ENCODE assay signal across 21 cellular contexts in genomic region chr1:25683177-25683576, GRCh38.
"Had no signal": no experiment of that assay in that cellular context is flagged by ENCODE, and none has a peak within 500 bp of the region (broad histone marks: within the 10 kb centered on the region; RNA-seq: fewer than 3 reads in every experiment).

No MANE protein-coding gene starts in this region.

- DNase-seq: activated CD8-positive, alpha-beta memory T cell treated with anti-CD3 and anti-CD28 coated beads, Interleukin-2, amount 50 U/mL, for 4 hours; activated naive CD4-positive, alpha-beta T cell treated with anti-CD3 and anti-CD28 coated beads for 36 hours; activated naive CD8-positive, alpha-beta T cell treated with anti-CD3 and anti-CD28 coated beads, Interleukin-2, amount 10 ng/mL, durations not matched to agents 7 days and 5 days; activated T-cell treated with anti-CD3 and anti-CD28 coated beads, Interleukin-2, amount 50 U/mL, for 24 hours; amniotic stem cell; effector memory CD8-positive, alpha-beta T cell; hippocampal formation; left ventricle myocardium inferior; natural killer cell; retina; stimulated activated CD4-positive, alpha-beta T cell treated with anti-CD3 and anti-CD28 coated beads, Interleukin-12 subunit alpha, Interleukin-12 subunit beta, amount 100 ng/mL, for 4 hours; stimulated activated CD4-positive, alpha-beta T cell treated with anti-CD3 and anti-CD28 coated beads, Interleukin-4, amount 100 ng/mL, for 4 hours; stimulated activated naive CD8-positive, alpha-beta T cell treated with anti-CD3 and anti-CD28 coated beads, Interleukin-15, Interleukin-2, amounts not matched to agents 100 U/mL and 50 U/mL, for 24 hours; T1000; upper lobe of right lung had no signal

- H3K27ac ChIP-seq: cardiac muscle cell, left ventricle myocardium inferior, upper lobe of right lung had no signal

- H3K9me3 ChIP-seq: left ventricle myocardium inferior, upper lobe of right lung had no signal

- H3K4me3 ChIP-seq: cardiac muscle cell, left ventricle myocardium inferior, upper lobe of right lung had no signal

- FAIRE-seq: endothelial cell of umbilical vein, frontal cortex had no signal

- H3K27ac Mint-ChIP-seq: activated naive CD4-positive, alpha-beta T cell treated with anti-CD3 and anti-CD28 coated beads for 36 hours; activated naive CD8-positive, alpha-beta T cell treated with anti-CD3 and anti-CD28 coated beads, Interleukin-2, amount 10 ng/mL, durations not matched to agents 7 days and 5 days; activated T-cell treated with anti-CD3 and anti-CD28 coated beads, Interleukin-2, amount 50 U/mL, for 24 hours; activated T-helper 2 cell treated with anti-CD3 and anti-CD28 coated beads, Interferon-gamma antibody, Interleukin-2, Interleukin-4, amounts not matched to agents 10 μg/mL and 5 μg/mL and 100 μg/mL, durations not matched to agents 14 hours and 24 hours and 36 hours; effector memory CD8-positive, alpha-beta T cell; natural killer cell; progenitor cell of endocrine pancreas; WTC11 had no signal

- H3K4me3 Mint-ChIP-seq: activated naive CD4-positive, alpha-beta T cell treated with anti-CD3 and anti-CD28 coated beads for 36 hours; activated naive CD8-positive, alpha-beta T cell treated with anti-CD3 and anti-CD28 coated beads, Interleukin-2, amount 10 ng/mL, durations not matched to agents 7 days and 5 days; activated T-cell treated with anti-CD3 and anti-CD28 coated beads, Interleukin-2, amount 50 U/mL, for 24 hours; effector memory CD8-positive, alpha-beta T cell; natural killer cell; WTC11 had no signal

- H3K4me1 Mint-ChIP-seq: WTC11 had no signal

- H3K36me3 Mint-ChIP-seq: natural killer cell, WTC11 had no signal

- H3K27me3 Mint-ChIP-seq: effector memory CD8-positive, alpha-beta T cell had no signal

- H3K36me3 ChIP-seq: cardiac muscle cell, left ventricle myocardium inferior, upper lobe of right lung had no signal

- ATAC-seq: effector memory CD8-positive, alpha-beta T cell; natural killer cell; stimulated activated naive CD8-positive, alpha-beta T cell treated with anti-CD3 and anti-CD28 coated beads, Interleukin-15, Interleukin-2, amounts not matched to agents 100 U/mL and 50 U/mL, for 24 hours; upper lobe of right lung; WTC11 had no signal

- H3K9me3 Mint-ChIP-seq: activated naive CD4-positive, alpha-beta T cell treated with anti-CD3 and anti-CD28 coated beads for 36 hours; activated naive CD8-positive, alpha-beta T cell treated with anti-CD3 and anti-CD28 coated beads, Interleukin-2, amount 10 ng/mL, durations not matched to agents 7 days and 5 days; activated T-cell treated with anti-CD3 and anti-CD28 coated beads, Interleukin-2, amount 50 U/mL, for 24 hours; activated T-helper 2 cell treated with anti-CD3 and anti-CD28 coated beads, Interferon-gamma antibody, Interleukin-2, Interleukin-4, amounts not matched to agents 10 μg/mL and 5 μg/mL and 100 μg/mL, durations not matched to agents 14 hours and 24 hours and 36 hours; effector memory CD8-positive, alpha-beta T cell; natural killer cell; WTC11 had no signal

- H3K27me3 ChIP-seq: cardiac muscle cell, upper lobe of right lung had no signal
